ENCODE assay signal across 19 cellular contexts in the genomic region with DNA sequence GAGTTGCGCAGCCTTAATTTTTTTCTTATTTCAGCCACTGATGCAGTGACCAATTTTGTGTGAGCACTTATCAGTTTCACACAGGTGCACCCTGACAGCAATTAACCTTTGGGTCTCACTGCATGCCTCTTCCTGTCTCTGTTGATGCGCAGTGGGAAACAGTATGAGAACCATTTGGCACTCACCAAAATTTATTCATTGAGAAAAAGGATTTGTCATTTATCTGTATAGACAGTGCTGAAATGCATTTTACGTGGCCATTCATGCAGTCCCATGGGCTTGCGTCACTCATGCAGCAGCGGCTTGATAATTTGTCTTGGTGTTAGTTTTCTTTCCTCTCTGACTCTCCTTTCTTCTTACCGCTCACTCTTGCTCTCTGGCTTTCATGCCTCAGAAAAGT.
"Had no signal": no experiment of that assay in that cellular context is flagged by ENCODE, and none has a peak within 500 bp of the region (broad histone marks: within the 10 kb centered on the region; RNA-seq: fewer than 3 reads in every experiment).

No MANE protein-coding gene starts in this region.

- H3K4me3 ChIP-seq: skin epidermis, transverse colon, vagina had no signal

- H3K36me3 ChIP-seq: transverse colon, vagina had no signal

- FAIRE-seq: bronchial epithelial cell, endometrium had no signal

- ATAC-seq: esophagus mucosa; left ventricle myocardium superior; natural killer cell treated with Interleukin-12 subunit alpha and Interleukin-12 subunit beta and Interleukin-15 and Interleukin-18, amount 100 ng/mL, for 72 hours; stimulated activated naive CD8-positive, alpha-beta T cell treated with anti-CD3 and anti-CD28 coated beads, Interleukin-15, Interleukin-2, amounts not matched to agents 100 U/mL and 50 U/mL, for 24 hours had no signal

- H3K4me1 ChIP-seq: transverse colon, vagina had no signal

- H3K9me3 ChIP-seq: transverse colon, vagina had no signal

- H3K27me3 ChIP-seq: transverse colon, vagina had no signal

- H3K27ac ChIP-seq: skin epidermis, transverse colon, vagina had no signal

- DNase-seq: activated CD4-positive, alpha-beta T cell treated with anti-CD3 and anti-CD28 coated beads, Interleukin-2, amount 10 ng/mL, durations not matched to agents 24 days and 14 days; activated CD4-positive, CD25-positive, alpha-beta regulatory T cell; activated gamma-delta T cell treated with Interleukin-2 at 50 U/mL for 16 hours; activated naive CD8-positive, alpha-beta T cell treated with anti-CD3 and anti-CD28 coated beads, Interleukin-2, amount 10 ng/mL, durations not matched to agents 7 days and 5 days; hippocampal formation; kidney glomerular epithelial cell; left ventricle myocardium superior; mesendoderm; nucleus accumbens; stimulated activated CD4-positive, alpha-beta T cell treated with anti-CD3 and anti-CD28 coated beads, Interleukin-15, amount 100 ng/mL, for 24 hours; stimulated activated CD4-positive, alpha-beta T cell treated with anti-CD3 and anti-CD28 coated beads, Interleukin-4, amount 100 ng/mL, for 24 hours; stimulated activated naive CD8-positive, alpha-beta T cell treated with anti-CD3 and anti-CD28 coated beads, Interleukin-15, Interleukin-2, amounts not matched to agents 100 U/mL and 50 U/mL, for 24 hours; transverse colon had no signal
